ENCODE assay signal across 18 cellular contexts in the genomic region with DNA sequence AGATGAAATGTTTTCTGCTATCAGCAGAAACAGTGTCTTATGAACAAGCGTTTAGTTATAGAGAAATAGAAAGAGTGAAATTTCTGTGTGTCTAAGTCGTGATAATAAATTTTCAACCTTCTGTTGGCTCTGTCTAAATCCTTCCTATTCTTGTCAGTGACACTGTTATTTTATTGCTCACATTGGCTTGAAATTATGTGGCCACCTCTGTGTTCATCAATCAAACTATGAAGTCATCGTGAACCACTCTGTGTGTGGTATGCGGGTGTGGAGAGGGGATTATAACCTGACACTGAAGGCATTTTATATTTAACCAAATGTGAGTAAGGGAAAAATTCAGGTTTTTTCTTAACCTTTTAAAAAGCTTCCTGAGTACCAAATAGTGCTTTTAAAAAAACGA. TPM values are rescaled to one million over a fixed set of nuclear protein-coding genes. Genes with fewer than 3 reads are reported as not detected.
"Had no signal": no experiment of that assay in that cellular context is flagged by ENCODE, and none has a peak within 500 bp of the region (broad histone marks: within the 10 kb centered on the region; RNA-seq: fewer than 3 reads in every experiment).

No MANE protein-coding gene starts in this region.

- H3K4me3 Mint-ChIP-seq: memory B cell; stimulated activated naive B cell treated with anti-CD40 and anti-IgM and Interleukin-4, amounts not matched to agents 10 μg/mL and 1 μg/mL and 100 μg/mL, for 72 hours had no signal

- H3K27me3 ChIP-seq: spleen, suprapubic skin, upper lobe of right lung had no signal

- H3K4me3 ChIP-seq: coronary artery, left ventricle myocardium inferior, suprapubic skin, upper lobe of right lung had no signal

- H3K27ac ChIP-seq: coronary artery, left ventricle myocardium inferior, suprapubic skin, upper lobe of right lung had no signal

- H3K9me3 ChIP-seq: suprapubic skin, upper lobe of right lung had no signal

- DNase-seq: activated CD4-positive, alpha-beta T cell treated with anti-CD3 and anti-CD28 coated beads, Interleukin-2, amount 50 U/mL, for 48 hours; activated gamma-delta T cell; caudate nucleus; effector CD4-positive, alpha-beta T cell; foreskin melanocyte; head of caudate nucleus; islet precursor cell; left ventricle myocardium inferior; spleen; stimulated activated CD4-positive, alpha-beta T cell treated with anti-CD3 and anti-CD28 coated beads, Interleukin-1b, Interleukin-23, amount 100 ng/mL, for 48 hours; stimulated activated naive B cell treated with anti-CD40 and anti-IgM and Interleukin-4, amounts not matched to agents 10 μg/mL and 1 μg/mL and 100 μg/mL, for 72 hours; upper lobe of right lung had no signal

- H3K4me1 ChIP-seq: left ventricle myocardium inferior, suprapubic skin, upper lobe of right lung had no signal

- H3K27me3 Mint-ChIP-seq: memory B cell; stimulated activated naive B cell treated with anti-CD40 and anti-IgM and Interleukin-4, amounts not matched to agents 10 μg/mL and 1 μg/mL and 100 μg/mL, for 72 hours had no signal

- H3K27ac Mint-ChIP-seq: memory B cell; stimulated activated naive B cell treated with anti-CD40 and anti-IgM and Interleukin-4, amounts not matched to agents 10 μg/mL and 1 μg/mL and 100 μg/mL, for 72 hours had no signal

- ATAC-seq: activated CD4-positive, CD25-positive, alpha-beta regulatory T cell treated with anti-CD3 and anti-CD28 coated beads, Interleukin-2, amount 50 U/mL, for 24 hours; sciatic nerve; stimulated activated naive B cell treated with anti-CD40 and anti-IgM and Interleukin-4, amounts not matched to agents 10 μg/mL and 1 μg/mL and 100 μg/mL, for 72 hours; upper lobe of right lung had no signal

- H3K36me3 ChIP-seq: left ventricle myocardium inferior, suprapubic skin, upper lobe of right lung had no signal

RNA-seq across cellular contexts. Expression of a gene that starts 12.3 kb away (rescaled TPM):
- total RNA-seq: pulmonary artery endothelial cell had no signal
